Comparison of ENCODE assay signal across 8 cellular contexts in genomic region chr6:116100419-116101297, GRCh38. TPM values are rescaled to one million over a fixed set of nuclear protein-coding genes. Genes with fewer than 3 reads are reported as not detected.
DNase-seq lines count a peak whose midpoint lies in the region; ATAC-seq lines count a peak whose summit lies in the region.

NT5DC1 (plus strand) TSS chr6:116100853; CDS start chr6:116100931, 78 bp downstream.

- no peaks in the 10 kb centered on the region for H3K36me3 ChIP-seq in CD4-positive, CD25-positive, alpha-beta regulatory T cell (ENCODE audit: control insufficient read depth, insufficient read depth, low read length)

- H3K27me3 ChIP-seq in CD4-positive, CD25-positive, alpha-beta regulatory T cell (ENCODE audit: control insufficient read depth, insufficient read depth, low read length) = no peaks in the 10 kb centered on the region

- POLR2A ChIA-PET in activated CD4-positive, alpha-beta memory T cell treated with anti-CD3 and anti-CD28 coated beads, Interleukin-2, amount 10 ng/mL, durations not matched to agents 7 days and 5 days (lab: Charles Lee) = interaction anchor here (0.8 to 2.5 kb wide), 13 partner anchors 9 to 1502 kb away, joined by 3 to 15 read pairs (median 4); partner anchors contain the start of genes CALHM6, GOPC, RWDD1 and TSPYL1

- peak within 1 kb of the TSS; percentile 80 for H3K27ac ChIP-seq in CD4-positive, CD25-positive, alpha-beta regulatory T cell (ENCODE audit: insufficient read depth, low read length, poor library complexity, severe bottlenecking)

- H3K4me1 Mint-ChIP-seq in CD4-positive, CD25-positive, alpha-beta regulatory T cell = peaks cover 22 to 61% (median 49%) of the 10 kb centered on the region in 4 donors
- peaks cover 57% of the 10 kb centered on the region for H3K4me1 Mint-ChIP-seq in activated CD4-positive, alpha-beta memory T cell treated with anti-CD3 and anti-CD28 coated beads, Interleukin-2, amount 10 ng/mL, durations not matched to agents 7 days and 5 days

- ATAC-seq in CD4-positive, CD25-positive, alpha-beta regulatory T cell (ENCODE audit: low read depth in 2 of 2) = peak; percentile 92 to 93
- ATAC-seq in GM19328 (IDR thresholded peaks at IDR 0.05; ENCODE audit: unreplicated experiment) = peak; percentile 85
- peak; percentile 75 for ATAC-seq in HG03469 (IDR thresholded peaks at IDR 0.05; ENCODE audit: unreplicated experiment)

- peak within 1 kb of the TSS; percentile 77 to 94 (median 89) for H3K27ac Mint-ChIP-seq in CD4-positive, CD25-positive, alpha-beta regulatory T cell
- peak within 1 kb of the TSS; percentile 89 for H3K27ac Mint-ChIP-seq in activated CD4-positive, alpha-beta memory T cell treated with anti-CD3 and anti-CD28 coated beads, Interleukin-2, amount 10 ng/mL, durations not matched to agents 7 days and 5 days

- peak within 1 kb of the TSS; percentile 90 for H3K4me3 ChIP-seq in CD4-positive, CD25-positive, alpha-beta regulatory T cell (ENCODE audit: low read depth, low read length)

- peaks cover 0 to 7% (median 2%) of the 10 kb centered on the region in 7 donors for H3K9me3 Mint-ChIP-seq in CD4-positive, CD25-positive, alpha-beta regulatory T cell
- H3K9me3 Mint-ChIP-seq in activated CD4-positive, alpha-beta memory T cell treated with anti-CD3 and anti-CD28 coated beads, Interleukin-2, amount 10 ng/mL, durations not matched to agents 7 days and 5 days = peaks cover 7% of the 10 kb centered on the region

- H3K9me3 ChIP-seq in CD4-positive, CD25-positive, alpha-beta regulatory T cell (ENCODE audit: control insufficient read depth in 2 of 2, low read length in 2 of 2) = peaks cover 0 to 9% of the 10 kb centered on the region in 2 experiments

- DNase-seq in CD4-positive, CD25-positive, alpha-beta regulatory T cell = peak; percentile 76 to 92 (median 83)
- peak; percentile 89 for DNase-seq in NCI-H69 (lab: John Stamatoyannopoulos, UW)
- peak; percentile 88 for DNase-seq in activated CD4-positive, alpha-beta memory T cell treated with anti-CD3 and anti-CD28 coated beads, Interleukin-2, amount 10 ng/mL, durations not matched to agents 7 days and 5 days
- peak; percentile 89 for DNase-seq in ecto neural progenitor cell (ENCODE audit: low spot score)
- peak; percentile 71 to 75 for DNase-seq in lung microvascular endothelial cell (ENCODE audit: low read depth in 2 of 2)
- DNase-seq in stimulated activated CD8-positive, alpha-beta memory T cell treated with anti-CD3 and anti-CD28 coated beads, Interleukin-12 subunit alpha, Interleukin-12 subunit beta, amount 100 ng/mL, for 1 hour (ENCODE audit: low read depth) = peak; percentile 72

- H3K4me1 ChIP-seq in CD4-positive, CD25-positive, alpha-beta regulatory T cell (ENCODE audit: control insufficient read depth, insufficient read depth, low read length, poor library complexity, severe bottlenecking) = peaks cover 38% of the 10 kb centered on the region

- peaks cover 5% of the 10 kb centered on the region for H3K36me3 Mint-ChIP-seq in CD4-positive, CD25-positive, alpha-beta regulatory T cell
- peaks cover 3% of the 10 kb centered on the region for H3K36me3 Mint-ChIP-seq in activated CD4-positive, alpha-beta memory T cell treated with anti-CD3 and anti-CD28 coated beads, Interleukin-2, amount 10 ng/mL, durations not matched to agents 7 days and 5 days (ENCODE audit: low read depth)

- CTCF ChIA-PET in activated CD4-positive, alpha-beta memory T cell treated with anti-CD3 and anti-CD28 coated beads, Interleukin-2, amount 10 ng/mL, durations not matched to agents 7 days and 5 days (lab: Charles Lee) = interaction anchor here (0.7 to 4.8 kb wide), 7 partner anchors 9 to 117 kb away, joined by 3 to 42 read pairs (median 5); no protein-coding TSS in a partner anchor

- H3K27me3 Mint-ChIP-seq in CD4-positive, CD25-positive, alpha-beta regulatory T cell = no peaks in the 10 kb centered on the region
- H3K27me3 Mint-ChIP-seq in activated CD4-positive, alpha-beta memory T cell treated with anti-CD3 and anti-CD28 coated beads, Interleukin-2, amount 10 ng/mL, durations not matched to agents 7 days and 5 days = no peaks in the 10 kb centered on the region

- H3K4me3 Mint-ChIP-seq in CD4-positive, CD25-positive, alpha-beta regulatory T cell = peak within 1 kb of the TSS; percentile 88 to 98 (median 96)
- H3K4me3 Mint-ChIP-seq in activated CD4-positive, alpha-beta memory T cell treated with anti-CD3 and anti-CD28 coated beads, Interleukin-2, amount 10 ng/mL, durations not matched to agents 7 days and 5 days = peak within 1 kb of the TSS; percentile 94

RNA-seq across cellular contexts. Expression of gene NT5DC1, which starts in this region (rescaled TPM):
- 32.4 TPM for total RNA-seq in CD4-positive, CD25-positive, alpha-beta regulatory T cell
- polyA plus RNA-seq in CD4-positive, CD25-positive, alpha-beta regulatory T cell = 10 to 100 TPM; 57.9 to 80.2 (median 66.9) TPM
- total RNA-seq in activated CD4-positive, alpha-beta memory T cell treated with anti-CD3 and anti-CD28 coated beads, Interleukin-2, amount 10 ng/mL, durations not matched to agents 7 days and 5 days = 10 to 100 TPM; 48.3 to 49.4 TPM
- 2.6 and 3.0 TPM in 2 replicates for total RNA-seq in lung microvascular endothelial cell

Comparison
In these comparisons a context has a peak if more than half of its experiments do, and no peak if none do; other contexts are left out.
1. Peak in every context shown above with its lines: DNase-seq, ATAC-seq, H3K4me3 ChIP-seq and H3K27ac ChIP-seq.